ENCODE assay signal across 28 cellular contexts in genomic region chr10:18738835-18739234, GRCh38.
DNase-seq lines count a peak whose midpoint lies in the region; ATAC-seq and TF ChIP-seq lines count a peak whose summit lies in the region.
"Had no signal": no experiment of that assay in that cellular context is flagged by ENCODE, and none has a peak within 500 bp of the region (broad histone marks: within the 10 kb centered on the region; RNA-seq: fewer than 3 reads in every experiment).

No MANE protein-coding gene starts in this region.

- H2AK5ac ChIP-seq in trophoblast cell (ENCODE audit: low read length), result no peak overlapping the region

- H3K4me1 ChIP-seq in trophoblast cell (ENCODE audit: control insufficient read depth in 1 of 2, insufficient read depth in 2 of 2, low read length in 2 of 2), result no peaks in the 10 kb centered on the region
- H3K4me1 ChIP-seq: BE2C, gastroesophageal sphincter, Peyer's patch, SJCRH30, tibial artery had no signal

- no peak overlapping the region for H2BK120ac ChIP-seq in trophoblast cell (ENCODE audit: insufficient read depth, low read length, poor library complexity)

- H2AFZ ChIP-seq in trophoblast cell (ENCODE audit: insufficient read depth, low read length, poor library complexity), result no peak overlapping the region

- no peak for ATAC-seq in HG03097 (IDR thresholded peaks at IDR 0.05; ENCODE audit: low FRiP score, unreplicated experiment)
- ATAC-seq: gastroesophageal sphincter; mucosa of descending colon; stimulated activated naive CD8-positive, alpha-beta T cell treated with anti-CD3 and anti-CD28 coated beads, Interleukin-15, amount 100 ng/mL, for 72 hours had no signal

- H4K12ac ChIP-seq in trophoblast cell (ENCODE audit: low read depth, low read length), result no peak overlapping the region

- no peaks in the 10 kb centered on the region for H3K79me2 ChIP-seq in trophoblast cell (ENCODE audit: control insufficient read depth, insufficient read depth, low read length, poor library complexity)

- no peak overlapping the region for H3K27ac ChIP-seq in trophoblast cell (ENCODE audit: low read depth, low read length)
- H3K27ac ChIP-seq: gastroesophageal sphincter, Peyer's patch, SJCRH30, tibial artery had no signal

- no peak overlapping the region for H4K91ac ChIP-seq in trophoblast cell (ENCODE audit: low read depth, low read length)

- H3K14ac ChIP-seq in trophoblast cell (ENCODE audit: low read length), result no peak overlapping the region

- H3K18ac ChIP-seq in trophoblast cell (ENCODE audit: low read length), result no peak overlapping the region

- no peaks in the 10 kb centered on the region for H3K9me3 ChIP-seq in trophoblast cell (ENCODE audit: insufficient read depth, low read depth, low read length)
- H3K9me3 ChIP-seq: BE2C, mucosa of descending colon, Peyer's patch, SJCRH30, tibial artery had no signal

- H3K23ac ChIP-seq in trophoblast cell (ENCODE audit: low read length), result no peak overlapping the region

- H3K36me3 ChIP-seq in trophoblast cell (ENCODE audit: control insufficient read depth in 1 of 2, insufficient read depth in 2 of 2, low read length in 2 of 2), result no peaks in the 10 kb centered on the region
- H3K36me3 ChIP-seq: BE2C, gastroesophageal sphincter, Peyer's patch, SJCRH30, tibial artery had no signal

- H3K79me1 ChIP-seq in trophoblast cell (ENCODE audit: low read length), result no peaks in the 10 kb centered on the region

- H4K8ac ChIP-seq in trophoblast cell (ENCODE audit: low read depth, low read length), result no peak overlapping the region

- H2BK12ac ChIP-seq in trophoblast cell (ENCODE audit: low read length), result no peak overlapping the region

- no peak overlapping the region for H3K4me2 ChIP-seq in trophoblast cell (ENCODE audit: low read length)

- H3K4ac ChIP-seq in trophoblast cell (ENCODE audit: low read depth, low read length), result no peak overlapping the region

- no peak overlapping the region for H3K9ac ChIP-seq in trophoblast cell (ENCODE audit: low read length)

- peak; percentile 83 for DNase-seq in EH (ENCODE audit: low read depth)
- DNase-seq in HS-5 (ENCODE audit: low read depth), result peak; percentile 26
- DNase-seq in cardiac fibroblast (ENCODE audit: low read depth in 2 of 2), result peak; percentile 10 to 25
- peak; percentile 28 to 64 for DNase-seq in trophoblast cell
- DNase-seq in NAMALWA (ENCODE audit: low spot score), result no peak
- DNase-seq in iPS-NIHi7 (ENCODE audit: extremely low spot score), result no peak
- DNase-seq: activated CD4-positive, alpha-beta memory T cell treated with anti-CD3 and anti-CD28 coated beads, Interleukin-2, amount 10 ng/mL, durations not matched to agents 7 days and 5 days; activated CD4-positive, CD25-positive, alpha-beta regulatory T cell treated with anti-CD3 and anti-CD28 coated beads, Interleukin-2, amount 50 U/mL, for 72 hours; activated effector memory CD4-positive, alpha-beta T cell treated with Interleukin-2 at 50 U/mL for 16 hours; activated naive CD8-positive, alpha-beta T cell treated with anti-CD3 and anti-CD28 coated beads for 36 hours; BE2C; effector CD8-positive, alpha-beta T cell; GF-D8; GOT3; hypothalamus; mucosa of descending colon; NCI-H1417; NCI-H2107; NCI-H510A; NK-92 treated with Interleukin-12 subunit alpha and Interleukin-12 subunit beta, amount 100 ng/mL, for 24 hours; Peyer's patch; right cardiac atrium; SJCRH30; stimulated activated naive CD8-positive, alpha-beta T cell treated with anti-CD3 and anti-CD28 coated beads, Interleukin-15, amount 100 ng/mL, for 72 hours; T-helper 1 cell; tibial artery had no signal

- H3K27me3 ChIP-seq in trophoblast cell (ENCODE audit: insufficient read depth, low read length), result no peaks in the 10 kb centered on the region
- H3K27me3 ChIP-seq: BE2C, gastroesophageal sphincter, Peyer's patch, SJCRH30, tibial artery had no signal

- H3K4me3 ChIP-seq in cardiac fibroblast (replicated peaks in 1 of 2; ENCODE audit: low read depth in 2 of 2, low read length in 2 of 2) (no peak overlapping the region), trophoblast cell (ENCODE audit: low read depth, low read length) (no peak overlapping the region)
- H3K4me3 ChIP-seq: gastroesophageal sphincter, mucosa of descending colon, Peyer's patch, SJCRH30, tibial artery had no signal

- no peak for TF ChIP-seq CTCF in cardiac fibroblast (IDR thresholded peaks at IDR 0.05; ENCODE audit: low read depth, low read length)

- no peak overlapping the region for H2BK5ac ChIP-seq in trophoblast cell (ENCODE audit: low read depth, low read length, poor library complexity)

- no CpG with 5 or more reads among the region's 3 CpGs for WGBS in trophoblast cell (ENCODE audit: extremely low coverage, insufficient coverage, insufficient read length)

Comparison
In these comparisons a context has a peak if more than half of its experiments do, and no peak if none do; other contexts are left out.
1. DNase-seq: peak in EH (single experiment), HS-5 (single experiment), cardiac fibroblast (2 of 2) and trophoblast cell (2 of 2); none in NAMALWA (single experiment) and iPS-NIHi7 (single experiment).